In genomic region chr18:11327656-11328055, GRCh38 we compare ENCODE assay signal across 1 cellular context.
TF ChIP-seq lines count a peak whose summit lies in the region.

No MANE protein-coding gene starts in this region.

TF ChIP-seq in WTC11, 78 proteins besides CTCF, POLR2A, EP300 and RAD21 (continued from another document):
- TF ChIP-seq ZNF281 (CRISPR knock-in tag; IDR thresholded peaks at IDR 0.05) (no peak), CBFB (CRISPR knock-in tag; IDR thresholded peaks at IDR 0.05; ENCODE audit: low read depth) (no peak), EMX1 (CRISPR knock-in tag; IDR thresholded peaks at IDR 0.05) (no peak), NFE2L1 (CRISPR knock-in tag; IDR thresholded peaks at IDR 0.05) (no peak)
TF ChIP-seq in WTC11: peak in this region for 0.
